ENCODE assay signal across 19 cellular contexts in genomic region chr5:95864944-95865504, GRCh38. TPM values are rescaled to one million over a fixed set of nuclear protein-coding genes. Genes with fewer than 3 reads are reported as not detected.
DNase-seq lines count a peak whose midpoint lies in the region; ATAC-seq, FAIRE-seq and TF ChIP-seq lines count a peak whose summit lies in the region.
"Had no signal": no experiment of that assay in that cellular context is flagged by ENCODE, and none has a peak within 500 bp of the region (broad histone marks: within the 10 kb centered on the region; RNA-seq: fewer than 3 reads in every experiment).

No MANE protein-coding gene starts in this region.

- FAIRE-seq in A549 (lab: Jason Lieb, UNC): no peak
- FAIRE-seq: endometrium, GM12892 had no signal

- no peak for TF ChIP-seq CTCF in A549 (IDR thresholded peaks at IDR 0.05)
- no peak for TF ChIP-seq CTCF in IMR-90 (conservative IDR thresholded peaks at IDR 0.05; ENCODE audit: low read depth, low read length)

- POLR2A ChIA-PET in A549 (lab: Yijun Ruan, JAX): no interaction called here
- POLR2A ChIA-PET in IMR-90 (lab: Charles Lee; ENCODE audit: unreplicated experiment): no interaction called here

- H3K27me3 ChIP-seq in IMR-90 (ENCODE audit: control insufficient read depth, insufficient read depth, low read length) (no peaks in the 10 kb centered on the region), ectodermal cell (ENCODE audit: control insufficient read depth, insufficient read depth, low read length, poor library complexity, severe bottlenecking) (no peaks in the 10 kb centered on the region), muscle layer of duodenum (ENCODE audit: low read depth, low read length) (no peaks in the 10 kb centered on the region)
- H3K27me3 ChIP-seq: testis had no signal

- TF ChIP-seq RAD21 in A549 (conservative IDR thresholded peaks at IDR 0.05 in 1 of 2, IDR thresholded peaks at IDR 0.05 in 1 of 2) (no peak), IMR-90 (IDR thresholded peaks at IDR 0.05; ENCODE audit: low read length) (no peak)

- peak overlapping the region in 1 of 2 experiments; percentile 44; a peak in 1 of 6 replicates for H3K27ac ChIP-seq in A549
- peak overlapping the region; percentile 73 for H3K27ac ChIP-seq in IMR-90 (ENCODE audit: insufficient read depth, low read length)
- H3K27ac ChIP-seq in ectodermal cell (ENCODE audit: insufficient read depth, low read depth, low read length, poor library complexity, severe bottlenecking): peak overlapping the region; percentile 8
- H3K27ac ChIP-seq in muscle layer of duodenum (ENCODE audit: low read length): peak overlapping the region; percentile 19
- H3K27ac ChIP-seq: RWPE1, testis had no signal

- peak overlapping the region; percentile 96 for H2AK5ac ChIP-seq in IMR-90 (ENCODE audit: low read depth, low read length)

- peak overlapping the region; percentile 95 for H4K91ac ChIP-seq in IMR-90 (ENCODE audit: insufficient read depth, low read depth, low read length)

- H3K9me1 ChIP-seq in IMR-90 (ENCODE audit: insufficient read depth, low read length): peaks cover 22% of the 10 kb centered on the region

- peak overlapping the region; percentile 68 for H3K23ac ChIP-seq in IMR-90 (ENCODE audit: low read depth, low read length)

- intact Hi-C loops in IMR-90 (cut with micrococcal nuclease): loop anchor here (5.0 kb wide), 1 partner anchor 202 kb away; no protein-coding TSS in a partner anchor

- H2BK5ac ChIP-seq in IMR-90 (ENCODE audit: low read depth, low read length, poor library complexity, severe bottlenecking): peak overlapping the region; percentile 55

- H2BK20ac ChIP-seq in IMR-90 (ENCODE audit: low read depth, low read length): peak overlapping the region; percentile 69

- H3K56ac ChIP-seq in IMR-90 (ENCODE audit: extremely low read depth, insufficient read depth, low read length): peak overlapping the region; percentile 50; the same call in 1 of the 2 replicates

- 39% methylated on average over 6 of the region's 6 CpGs for WGBS in A549 (ENCODE audit: missing lambda C conversion rate)
- WGBS in IMR-90 (ENCODE audit: extremely low coverage in 2 of 2, insufficient read length in 1 of 2), 2 experiments: 40% methylated on average over 1 of the region's 6 CpGs; no CpG with 5 or more reads in 1 of the 2 experiments
- WGBS in ectodermal cell, 2 experiments: 74 to 78% methylated on average over 6 of the region's 6 CpGs

- H3K4me1 ChIP-seq in A549 (peaks cover 48% of the 10 kb centered on the region), IMR-90 (ENCODE audit: control insufficient read depth, insufficient read depth, low read length) (peaks cover 32% of the 10 kb centered on the region), ectodermal cell (ENCODE audit: control insufficient read depth, insufficient read depth, low read length) (peaks cover under 1% of the 10 kb centered on the region), muscle layer of duodenum (ENCODE audit: control insufficient read depth in 1 of 2, insufficient read depth in 2 of 2, low read length in 2 of 2) (peaks cover 0 to 11% of the 10 kb centered on the region in 2 donors)

- peak overlapping the region; percentile 98; the same call in 2 of the 3 replicates for H2BK15ac ChIP-seq in IMR-90 (ENCODE audit: low read depth, low read length)

- H3K79me1 ChIP-seq in IMR-90 (ENCODE audit: low read depth in 1 of 2, low read length in 2 of 2): peaks cover 4 to 43% of the 10 kb centered on the region in 2 experiments; a peak in 3 of 4 replicates

- H3K4me3 ChIP-seq in A549 (no peak overlapping the region), IMR-90 (ENCODE audit: insufficient read depth, low read depth, low read length) (no peak overlapping the region), ectodermal cell (ENCODE audit: insufficient read depth, low read depth, low read length) (no peak overlapping the region), muscle layer of duodenum (ENCODE audit: low read depth in 1 of 2, low read length in 2 of 2) (no peak overlapping the region)
- H3K4me3 ChIP-seq: lung, testis had no signal

- in situ Hi-C loops in IMR-90 (cut with MboI; ENCODE audit: low sequenced_read_pairs): no loop called here

- peak overlapping the region; percentile 82 for H2BK120ac ChIP-seq in IMR-90 (ENCODE audit: low read depth, low read length)

- CTCF ChIA-PET in A549 (lab: Yijun Ruan, JAX): interaction anchor here (0.6 to 1.7 kb wide), 8 partner anchors 16 to 480 kb away, joined by 3 to 10 read pairs (median 3); no protein-coding TSS in a partner anchor
- CTCF ChIA-PET in IMR-90 (lab: Yijun Ruan, JAX): interaction anchor here (0.6 to 1.1 kb wide), 2 partner anchors 9 to 83 kb away, joined by 3 to 5 read pairs; no protein-coding TSS in a partner anchor

- no peaks in the 10 kb centered on the region for H3K9me3 ChIP-seq in A549
- H3K9me3 ChIP-seq in IMR-90 (ENCODE audit: control insufficient read depth, insufficient read depth, low read length): no peaks in the 10 kb centered on the region
- H3K9me3 ChIP-seq in ectodermal cell (ENCODE audit: control insufficient read depth, low read length): no peaks in the 10 kb centered on the region
- no peaks in the 10 kb centered on the region for H3K9me3 ChIP-seq in muscle layer of duodenum (ENCODE audit: control insufficient read depth in 1 of 2, low read length in 2 of 2)
- H3K9me3 ChIP-seq: testis had no signal

- peak overlapping the region; percentile 66 for H2AFZ ChIP-seq in IMR-90 (replicated peaks; ENCODE audit: low read length, poor library complexity)

- peak overlapping the region; percentile 17; the same call in 2 of the 3 replicates for H3K4me2 ChIP-seq in A549
- H3K4me2 ChIP-seq in IMR-90 (ENCODE audit: low read depth, low read length): peak overlapping the region; percentile 25; the same call in 1 of the 2 replicates

- peak overlapping the region; percentile 13 for H3K9ac ChIP-seq in IMR-90 (ENCODE audit: low read depth, low read length)

- H3K14ac ChIP-seq in IMR-90 (replicated peaks; ENCODE audit: low read depth, low read length): peak overlapping the region; percentile 88

- dilution Hi-C loops in IMR-90 (cut with HindIII; ENCODE audit: low sequenced_read_pairs, unreplicated experiment): no loop called here

- H2AK9ac ChIP-seq in IMR-90 (replicated peaks; ENCODE audit: low read depth, low read length, poor library complexity): peak overlapping the region; percentile 49

- no peak for TF ChIP-seq EP300 in A549 (IDR thresholded peaks at IDR 0.05)

- BruUV-seq in IMR-90 (replicated peaks; lab: Mats Ljungman, UMichigan): no TSS peak

- no peak for DNase-seq in A549 (ENCODE audit: low read depth in 1 of 2, low spot score in 1 of 2)
- DNase-seq in IMR-90: peak; percentile 58
- no peak for DNase-seq in NCI-H1105 treated with DMSO at 0.1 percent for 48 hours (lab: John Stamatoyannopoulos, UW)
- no peak for DNase-seq in NCI-H774 (lab: John Stamatoyannopoulos, UW)
- DNase-seq in GM19240 (ENCODE audit: insufficient read length, low spot score): no peak
- DNase-seq: activated CD4-positive, alpha-beta T cell treated with anti-CD3 and anti-CD28 coated beads, Interleukin-2, amount 10 ng/mL, durations not matched to agents 24 days and 14 days; activated effector memory CD4-positive, alpha-beta T cell treated with Interleukin-2 at 50 U/mL for 16 hours; AML-193; EL; NCI-H1436 treated with DMSO at 0.1 percent for 48 hours; NCI-H748 treated with DMSO at 0.1 percent for 48 hours; testis had no signal

- H4K8ac ChIP-seq in IMR-90 (ENCODE audit: low read depth in 2 of 2, low read length in 2 of 2): peak overlapping the region; percentile 14 to 55

- H4K20me1 ChIP-seq in IMR-90 (ENCODE audit: insufficient read depth, low read length): no peaks in the 10 kb centered on the region

- no peak for ATAC-seq in A549
- ATAC-seq in IMR-90 (ENCODE audit: low read depth): peak; percentile 9
- no peak for ATAC-seq in GM18870 (IDR thresholded peaks at IDR 0.05; ENCODE audit: unreplicated experiment)

- H3K36me3 ChIP-seq in IMR-90 (ENCODE audit: control insufficient read depth, insufficient read depth, low read length): no peaks in the 10 kb centered on the region
- no peaks in the 10 kb centered on the region for H3K36me3 ChIP-seq in ectodermal cell (ENCODE audit: control insufficient read depth, insufficient read depth, low read length)
- H3K36me3 ChIP-seq in muscle layer of duodenum (ENCODE audit: control insufficient read depth in 1 of 2, insufficient read depth in 2 of 2, low read length in 2 of 2): peaks cover 0 to 7% of the 10 kb centered on the region in 2 donors

- TF ChIP-seq POLR2A in A549 (IDR thresholded peaks at IDR 0.05; ENCODE audit: low read length) (no peak), IMR-90 (IDR thresholded peaks at IDR 0.05; ENCODE audit: low read depth, low read length) (no peak)

- peak overlapping the region; percentile 91 for H4K5ac ChIP-seq in IMR-90 (ENCODE audit: low read depth, low read length)

- H3K4ac ChIP-seq in IMR-90 (ENCODE audit: low read depth, low read length): peak overlapping the region; percentile 52

- H3K18ac ChIP-seq in IMR-90 (ENCODE audit: low read depth, low read length): peak overlapping the region; percentile 81

TF ChIP-seq in A549, 52 proteins besides CTCF, POLR2A, EP300 and RAD21 (continues in another document):
- no peak for TF ChIP-seq JUNB (IDR thresholded peaks at IDR 0.05)
- TF ChIP-seq RARB (CRISPR knock-in tag; IDR thresholded peaks at IDR 0.05): no peak
- no peak for TF ChIP-seq SMC3 (IDR thresholded peaks at IDR 0.05)
- TF ChIP-seq TP53 (CRISPR knock-in tag; IDR thresholded peaks at IDR 0.05): no peak
- no peak for TF ChIP-seq CHD4 (IDR thresholded peaks at IDR 0.05; ENCODE audit: borderline replicate concordance)

TF ChIP-seq in IMR-90, 13 proteins besides CTCF, POLR2A, EP300 and RAD21:
- TF ChIP-seq NFE2L2 (IDR thresholded peaks at IDR 0.05; ENCODE audit: low read depth, low read length): no peak
- peak; percentile 79 for TF ChIP-seq CEBPB (IDR thresholded peaks at IDR 0.05; ENCODE audit: low read depth, low read length)
- TF ChIP-seq FOS (IDR thresholded peaks at IDR 0.05; ENCODE audit: low read depth, low read length): peak; percentile 28; the same call in 1 of the 2 replicates
- no peak for TF ChIP-seq CHD1 (IDR thresholded peaks at IDR 0.05; ENCODE audit: low read depth, low read length)
- no peak for TF ChIP-seq MAZ (IDR thresholded peaks at IDR 0.05; ENCODE audit: borderline replicate concordance, low read depth, low read length)
- no peak for TF ChIP-seq MAFK (IDR thresholded peaks at IDR 0.05; ENCODE audit: low read depth, low read length)

RNA-seq across cellular contexts. Expression of gene GLRX, which starts 42.5 kb away (rescaled TPM):
- polyA plus RNA-seq in A549 (2011; rRNA removed) (329 and 381 TPM in 2 replicates), A549 (2017; fragmentation: RNase III; extraction: RNeasy Plus Mini Kit Qiagen cat#74134 plus additional on column Dnase treatment) (96.4 to 113 TPM (median 106 TPM) in 3 replicates), IMR-90 (2012; rRNA removed) (193 and 277 TPM in 2 replicates)
- 165 and 222 TPM in 2 replicates for polyA plus RNA-seq in A549 (2012; cell fraction: cytosol; rRNA removed)
- 49.6 and 81.8 TPM in 2 replicates for polyA plus RNA-seq in A549 (2012; cell fraction: nucleus; rRNA removed)
- polyA minus RNA-seq in A549 (2011; rRNA and poly(A)+ RNA removed): 97.8 and 196 TPM in 2 replicates
- 142 and 145 TPM in 2 replicates for total RNA-seq in IMR-90 (2012; rRNA removed)
- polyA plus RNA-seq in IMR-90 (2012; cell fraction: cytosol; rRNA removed): 266 and 276 TPM in 2 replicates
- 92.8 and 245 TPM in 2 replicates for polyA plus RNA-seq in IMR-90 (2012; cell fraction: nucleus; rRNA removed; ENCODE audit: low replicate concordance)
- polyA plus RNA-seq in ectodermal cell (2013, experiment 1 of 4): 14.7 TPM
- polyA plus RNA-seq in ectodermal cell (2013, experiment 2 of 4): 13.4 TPM
- 19.9 TPM for polyA plus RNA-seq in ectodermal cell (2013, experiment 3 of 4)
- 17.2 TPM for polyA plus RNA-seq in ectodermal cell (2013, experiment 4 of 4)
